Comparison of ENCODE assay signal across 8 cellular contexts in genomic region chr19:41363753-41364545, GRCh38.
DNase-seq lines count a peak whose midpoint lies in the region; ATAC-seq and TF ChIP-seq lines count a peak whose summit lies in the region.

TSS of gene B9D2 (minus strand) at chr19:41364149. CDS start at chr19:41363519, 630 bp downstream.

- peak; percentile 97 for DNase-seq in AG09319 (ENCODE audit: extremely low read depth, low read depth)
- DNase-seq in NCI-H446 treated with DMSO at 0.1 percent for 48 hours (lab: John Stamatoyannopoulos, UW), result peak; percentile 97
- peak; percentile 69 to 97 for DNase-seq in cerebellar nuclear complex (lab: John Stamatoyannopoulos, UW)
- peak; percentile 99 for DNase-seq in islet precursor cell
- DNase-seq in stimulated activated CD4-positive, alpha-beta T cell treated with anti-CD3 and anti-CD28 coated beads, Interleukin-12 subunit alpha, Interleukin-12 subunit beta, amount 100 ng/mL, for 48 hours (ENCODE audit: low read depth in 2 of 3, low spot score in 1 of 3), result peak; percentile 96 to 98 (median 96)

- TF ChIP-seq CTCF in AG09319 (IDR thresholded peaks at IDR 0.05; ENCODE audit: low read depth, low read length), result no peak

- ATAC-seq in GM19035 (IDR thresholded peaks at IDR 0.05; ENCODE audit: unreplicated experiment) (peak; percentile 88), HG03354 (IDR thresholded peaks at IDR 0.05; ENCODE audit: poor library complexity, severe bottlenecking, unreplicated experiment) (peak; percentile 80)
- ATAC-seq in activated CD4-positive, CD25-positive, alpha-beta regulatory T cell treated with anti-CD3 and anti-CD28 coated beads, Interleukin-2, amount 50 U/mL, for 24 hours, result peak; percentile 98

Comparison
In these comparisons a context has a peak if more than half of its experiments do, and no peak if none do; other contexts are left out.
1. Peak in every context shown above with its lines: DNase-seq and ATAC-seq.